ENCODE assay signal across 1 cellular context in genomic region chr10:102241037-102241443, GRCh38.
A peak's percentile ranks its signal among the peaks of the same experiment; 100 is the strongest.
TF ChIP-seq lines count a peak whose summit lies in the region.

No MANE protein-coding gene starts in this region.

TF ChIP-seq in H1, 55 proteins besides CTCF, POLR2A, EP300 and RAD21 (continued from another document):
- no peak for TF ChIP-seq NANOG (IDR thresholded peaks at IDR 0.05; ENCODE audit: insufficient read depth, low read depth, low read length, poor library complexity, severe bottlenecking)
- TF ChIP-seq EZH2 (IDR thresholded peaks at IDR 0.05; ENCODE audit: low read depth, low read length, severe bottlenecking) = peak; percentile 54
TF ChIP-seq in H1: peak in this region for 4.
